In the genomic region with DNA sequence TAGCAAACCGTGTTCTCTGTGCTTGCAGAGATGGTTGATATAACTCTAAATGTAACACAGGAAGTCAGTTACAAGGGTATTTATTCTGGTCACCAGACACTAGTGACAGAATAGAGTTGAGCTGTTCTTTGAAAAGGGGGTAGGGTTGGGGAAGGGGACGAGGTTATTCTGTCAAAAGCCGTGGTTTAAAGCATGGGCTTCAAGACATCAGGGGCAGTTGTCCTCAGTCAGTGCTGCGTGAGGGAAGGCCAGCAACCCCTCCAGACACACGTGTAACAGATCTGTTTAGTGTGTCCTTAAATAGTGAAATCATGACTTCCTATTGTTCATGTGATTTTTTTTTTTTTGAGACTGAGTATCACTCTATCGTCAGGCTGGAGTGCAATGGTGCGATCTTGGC, we compare ENCODE assay signal across 7 cellular contexts. TPM values are rescaled to one million over a fixed set of nuclear protein-coding genes. Genes with fewer than 3 reads are reported as not detected.
DNase-seq lines count a peak whose midpoint lies in the region; ATAC-seq and TF ChIP-seq lines count a peak whose summit lies in the region.
"Not testable (repeated sequence)": the region's sequence is repeated elsewhere in the genome, so short reads cannot be mapped to it uniquely, and the experiment has no call there.

No MANE protein-coding gene starts in this region.

- DNase-seq in OCI-LY7 (ENCODE audit: low spot score): peak; percentile 60
- peak; percentile 68 for DNase-seq in activated CD4-positive, alpha-beta T cell treated with anti-CD3 and anti-CD28 coated beads, Interleukin-2, amount 10 ng/mL, durations not matched to agents 24 days and 14 days
- not testable (repeated sequence) for DNase-seq in activated T-helper 1 cell treated with anti-CD3 and anti-CD28 coated beads, Interleukin-12 subunit alpha, Interleukin-12 subunit beta, Interleukin-2, Interleukin-4 antibody, amounts not matched to agents 30 ng/mL and 10 ng/mL and 1 ng/mL, durations not matched to agents 14 hours and 24 hours and 36 hours (ENCODE audit: low spot score); activated naive CD8-positive, alpha-beta T cell treated with anti-CD3 and anti-CD28 coated beads, Interleukin-2, amount 50 U/mL, for 24 hours; mucosa of descending colon

- peak overlapping the region; percentile 63 for H3K4me3 Mint-ChIP-seq in activated CD4-positive, alpha-beta T cell treated with anti-CD3 and anti-CD28 coated beads, Interleukin-2, amount 10 ng/mL, durations not matched to agents 24 days and 14 days
- peak overlapping the region; percentile 11 for H3K4me3 Mint-ChIP-seq in activated T-helper 1 cell treated with anti-CD3 and anti-CD28 coated beads, Interleukin-12 subunit alpha, Interleukin-12 subunit beta, Interleukin-2, Interleukin-4 antibody, amounts not matched to agents 30 ng/mL and 10 ng/mL and 1 ng/mL, durations not matched to agents 14 hours and 24 hours and 36 hours
- H3K4me3 Mint-ChIP-seq in activated naive CD8-positive, alpha-beta T cell treated with anti-CD3 and anti-CD28 coated beads, Interleukin-2, amount 50 U/mL, for 24 hours: peak overlapping the region; percentile 25
- not testable (repeated sequence) for H3K4me3 Mint-ChIP-seq in stimulated activated memory B cell treated with anti-CD40 and anti-IgM and Interleukin-4, amounts not matched to agents 10 μg/mL and 1 μg/mL and 100 μg/mL, for 72 hours

- peaks cover 86% of the 10 kb centered on the region for H3K36me3 ChIP-seq in DOHH2 (ENCODE audit: control insufficient read depth, low read length)
- H3K36me3 ChIP-seq in OCI-LY7 (ENCODE audit: insufficient read depth, low read length): peaks cover 81% of the 10 kb centered on the region
- H3K36me3 ChIP-seq in mucosa of descending colon (ENCODE audit: low read depth): not testable (repeated sequence)

- H2AFZ ChIP-seq in OCI-LY7 (ENCODE audit: low read length): peak overlapping the region; percentile 42; the same call in 1 of the 2 replicates

- H3K4me3 ChIP-seq in DOHH2 (ENCODE audit: low read length) (peak overlapping the region; percentile 69), OCI-LY7 (ENCODE audit: low read depth, low read length, poor library complexity, severe bottlenecking) (peak overlapping the region; percentile 54)
- H3K4me3 ChIP-seq in mucosa of descending colon: not testable (repeated sequence)

- peaks cover 69% of the 10 kb centered on the region for H3K4me1 Mint-ChIP-seq in activated CD4-positive, alpha-beta T cell treated with anti-CD3 and anti-CD28 coated beads, Interleukin-2, amount 10 ng/mL, durations not matched to agents 24 days and 14 days
- H3K4me1 Mint-ChIP-seq in activated T-helper 1 cell treated with anti-CD3 and anti-CD28 coated beads, Interleukin-12 subunit alpha, Interleukin-12 subunit beta, Interleukin-2, Interleukin-4 antibody, amounts not matched to agents 30 ng/mL and 10 ng/mL and 1 ng/mL, durations not matched to agents 14 hours and 24 hours and 36 hours (ENCODE audit: low read depth): peaks cover 82% of the 10 kb centered on the region
- peaks cover 90% of the 10 kb centered on the region for H3K4me1 Mint-ChIP-seq in activated naive CD8-positive, alpha-beta T cell treated with anti-CD3 and anti-CD28 coated beads, Interleukin-2, amount 50 U/mL, for 24 hours
- peaks cover 68% of the 10 kb centered on the region for H3K4me1 Mint-ChIP-seq in stimulated activated memory B cell treated with anti-CD40 and anti-IgM and Interleukin-4, amounts not matched to agents 10 μg/mL and 1 μg/mL and 100 μg/mL, for 72 hours

- peaks cover 65% of the 10 kb centered on the region for H3F3A ChIP-seq in DOHH2 (ENCODE audit: control insufficient read depth, insufficient read depth)

- H3K4me1 ChIP-seq in DOHH2 (ENCODE audit: control insufficient read depth, low read length): peaks cover 100% of the 10 kb centered on the region
- H3K4me1 ChIP-seq in OCI-LY7 (ENCODE audit: insufficient read depth, low read length, poor library complexity, severe bottlenecking): peaks cover 100% of the 10 kb centered on the region
- not testable (repeated sequence) for H3K4me1 ChIP-seq in mucosa of descending colon (ENCODE audit: low read depth)

- POLR2A ChIA-PET in OCI-LY7 (lab: Charles Lee): interaction anchor here (0.7 to 7.3 kb wide), 14 partner anchors 16 to 259 kb away, joined by 3 to 69 read pairs (median 4); partner anchors contain the start of genes PRKAR1A and WIPI1

- H3K9me3 Mint-ChIP-seq in activated CD4-positive, alpha-beta T cell treated with anti-CD3 and anti-CD28 coated beads, Interleukin-2, amount 10 ng/mL, durations not matched to agents 24 days and 14 days; activated T-helper 1 cell treated with anti-CD3 and anti-CD28 coated beads, Interleukin-12 subunit alpha, Interleukin-12 subunit beta, Interleukin-2, Interleukin-4 antibody, amounts not matched to agents 30 ng/mL and 10 ng/mL and 1 ng/mL, durations not matched to agents 14 hours and 24 hours and 36 hours; activated naive CD8-positive, alpha-beta T cell treated with anti-CD3 and anti-CD28 coated beads, Interleukin-2, amount 50 U/mL, for 24 hours; stimulated activated memory B cell treated with anti-CD40 and anti-IgM and Interleukin-4, amounts not matched to agents 10 μg/mL and 1 μg/mL and 100 μg/mL, for 72 hours: not testable (repeated sequence)

- H3K27ac ChIP-seq in DOHH2 (ENCODE audit: low read depth, low read length) (peak overlapping the region; percentile 97), OCI-LY7 (ENCODE audit: low read depth, low read length, poor library complexity, severe bottlenecking) (peak overlapping the region; percentile 90)

- not testable (repeated sequence) for BruUV-seq in OCI-LY7 (replicated peaks; lab: Mats Ljungman, UMichigan)

- not testable (repeated sequence) for TF ChIP-seq CTCF in DOHH2 (IDR thresholded peaks at IDR 0.05; ENCODE audit: low read depth, low read length, poor library complexity, severe bottlenecking); OCI-LY7 (conservative IDR thresholded peaks at IDR 0.05; ENCODE audit: low read length); mucosa of descending colon (IDR thresholded peaks at IDR 0.05)

- CTCF ChIA-PET in OCI-LY7 (lab: Charles Lee; ENCODE audit: unreplicated experiment): interaction anchor here (0.5 to 0.6 kb wide), 2 partner anchors 34 to 796 kb away, joined by 3 to 4 read pairs; no protein-coding TSS in a partner anchor

- H3K79me2 ChIP-seq in DOHH2 (ENCODE audit: control insufficient read depth, low read length): peaks cover 65% of the 10 kb centered on the region
- H3K79me2 ChIP-seq in OCI-LY7 (ENCODE audit: insufficient read depth, low read depth, low read length): peaks cover 75% of the 10 kb centered on the region

- H4K20me1 ChIP-seq in DOHH2 (ENCODE audit: control insufficient read depth, insufficient read depth, low read depth, low read length); OCI-LY7 (ENCODE audit: insufficient read depth, low read length): not testable (repeated sequence)

- H3K9me2 ChIP-seq in DOHH2 (replicated peaks; ENCODE audit: control insufficient read depth, low read length); OCI-LY7 (ENCODE audit: insufficient read depth, low read length): not testable (repeated sequence)

- H3K4me2 ChIP-seq in DOHH2 (ENCODE audit: low read length): peak overlapping the region; percentile 84
- H3K4me2 ChIP-seq in OCI-LY7 (ENCODE audit: low read length): peak overlapping the region; percentile 84

- peaks cover 59% of the 10 kb centered on the region for H3K36me3 Mint-ChIP-seq in activated CD4-positive, alpha-beta T cell treated with anti-CD3 and anti-CD28 coated beads, Interleukin-2, amount 10 ng/mL, durations not matched to agents 24 days and 14 days (ENCODE audit: low read depth)
- peaks cover 56% of the 10 kb centered on the region for H3K36me3 Mint-ChIP-seq in activated T-helper 1 cell treated with anti-CD3 and anti-CD28 coated beads, Interleukin-12 subunit alpha, Interleukin-12 subunit beta, Interleukin-2, Interleukin-4 antibody, amounts not matched to agents 30 ng/mL and 10 ng/mL and 1 ng/mL, durations not matched to agents 14 hours and 24 hours and 36 hours (ENCODE audit: low read depth)
- H3K36me3 Mint-ChIP-seq in activated naive CD8-positive, alpha-beta T cell treated with anti-CD3 and anti-CD28 coated beads, Interleukin-2, amount 50 U/mL, for 24 hours (ENCODE audit: low read depth): peaks cover 74% of the 10 kb centered on the region
- peaks cover 29% of the 10 kb centered on the region for H3K36me3 Mint-ChIP-seq in stimulated activated memory B cell treated with anti-CD40 and anti-IgM and Interleukin-4, amounts not matched to agents 10 μg/mL and 1 μg/mL and 100 μg/mL, for 72 hours

- intact Hi-C loops in OCI-LY7 (cut with micrococcal nuclease; ENCODE audit: unreplicated experiment); activated CD4-positive, alpha-beta T cell treated with anti-CD3 and anti-CD28 coated beads, Interleukin-2, amount 10 ng/mL, durations not matched to agents 24 days and 14 days (cut with micrococcal nuclease); activated T-helper 1 cell treated with anti-CD3 and anti-CD28 coated beads, Interleukin-12 subunit alpha, Interleukin-12 subunit beta, Interleukin-2, Interleukin-4 antibody, amounts not matched to agents 30 ng/mL and 10 ng/mL and 1 ng/mL, durations not matched to agents 14 hours and 24 hours and 36 hours (cut with micrococcal nuclease); mucosa of descending colon (cut with DNase I, micrococcal nuclease): not testable (repeated sequence)

- H3K27me3 ChIP-seq in DOHH2 (ENCODE audit: control insufficient read depth, low read length): not testable (repeated sequence)

- not testable (repeated sequence) for H3K9me3 ChIP-seq in DOHH2 (ENCODE audit: control insufficient read depth, insufficient read depth, low read length); OCI-LY7 (ENCODE audit: low read length); mucosa of descending colon

- not testable (repeated sequence) for ATAC-seq in activated naive CD8-positive, alpha-beta T cell treated with anti-CD3 and anti-CD28 coated beads, Interleukin-2, amount 50 U/mL, for 24 hours; stimulated activated memory B cell treated with anti-CD40 and anti-IgM and Interleukin-4, amounts not matched to agents 10 μg/mL and 1 μg/mL and 100 μg/mL, for 72 hours
- ATAC-seq in mucosa of descending colon: peak; percentile 45

- peak overlapping the region; percentile 87 for H3K27ac Mint-ChIP-seq in activated CD4-positive, alpha-beta T cell treated with anti-CD3 and anti-CD28 coated beads, Interleukin-2, amount 10 ng/mL, durations not matched to agents 24 days and 14 days
- H3K27ac Mint-ChIP-seq in activated T-helper 1 cell treated with anti-CD3 and anti-CD28 coated beads, Interleukin-12 subunit alpha, Interleukin-12 subunit beta, Interleukin-2, Interleukin-4 antibody, amounts not matched to agents 30 ng/mL and 10 ng/mL and 1 ng/mL, durations not matched to agents 14 hours and 24 hours and 36 hours: peak overlapping the region; percentile 78
- peak overlapping the region; percentile 71 for H3K27ac Mint-ChIP-seq in activated naive CD8-positive, alpha-beta T cell treated with anti-CD3 and anti-CD28 coated beads, Interleukin-2, amount 50 U/mL, for 24 hours
- peak overlapping the region; percentile 88 for H3K27ac Mint-ChIP-seq in stimulated activated memory B cell treated with anti-CD40 and anti-IgM and Interleukin-4, amounts not matched to agents 10 μg/mL and 1 μg/mL and 100 μg/mL, for 72 hours

- not testable (repeated sequence) for H3K27me3 Mint-ChIP-seq in activated CD4-positive, alpha-beta T cell treated with anti-CD3 and anti-CD28 coated beads, Interleukin-2, amount 10 ng/mL, durations not matched to agents 24 days and 14 days; activated T-helper 1 cell treated with anti-CD3 and anti-CD28 coated beads, Interleukin-12 subunit alpha, Interleukin-12 subunit beta, Interleukin-2, Interleukin-4 antibody, amounts not matched to agents 30 ng/mL and 10 ng/mL and 1 ng/mL, durations not matched to agents 14 hours and 24 hours and 36 hours (ENCODE audit: insufficient read depth); activated naive CD8-positive, alpha-beta T cell treated with anti-CD3 and anti-CD28 coated beads, Interleukin-2, amount 50 U/mL, for 24 hours; stimulated activated memory B cell treated with anti-CD40 and anti-IgM and Interleukin-4, amounts not matched to agents 10 μg/mL and 1 μg/mL and 100 μg/mL, for 72 hours

RNA-seq across cellular contexts. Expression of gene AMZ2, which starts 5.6 kb away (rescaled TPM):
- total RNA-seq in OCI-LY7 (2014; rRNA removed; shearing (Covaris generic)): 105 and 117 TPM in 2 replicates
- total RNA-seq in OCI-LY7 (2022) (248 and 285 TPM in 2 replicates), mucosa of descending colon (10 to 100 TPM; 38.0 to 72.0 (median 44.6) TPM)
- 75.8 and 77.5 TPM in 2 replicates for total RNA-seq in activated CD4-positive, alpha-beta T cell treated with anti-CD3 and anti-CD28 coated beads, Interleukin-2, amount 10 ng/mL, durations not matched to agents 24 days and 14 days
- 67.3 and 75.7 TPM in 2 replicates for total RNA-seq in activated T-helper 1 cell treated with anti-CD3 and anti-CD28 coated beads, Interleukin-12 subunit alpha, Interleukin-12 subunit beta, Interleukin-2, Interleukin-4 antibody, amounts not matched to agents 30 ng/mL and 10 ng/mL and 1 ng/mL, durations not matched to agents 14 hours and 24 hours and 36 hours

RNA-seq across cellular contexts. Expression of gene SLC16A6, which starts 37.5 kb away (rescaled TPM):
- total RNA-seq in OCI-LY7 (2014; rRNA removed; shearing (Covaris generic)): 3.7 and 4.5 TPM in 2 replicates
- total RNA-seq in OCI-LY7 (2022) (15.4 and 18.9 TPM in 2 replicates), mucosa of descending colon (under 1 TPM; 0.14 to 0.47 (median 0.34) TPM)
- total RNA-seq in activated CD4-positive, alpha-beta T cell treated with anti-CD3 and anti-CD28 coated beads, Interleukin-2, amount 10 ng/mL, durations not matched to agents 24 days and 14 days: 2.6 and 2.7 TPM in 2 replicates
- total RNA-seq in activated T-helper 1 cell treated with anti-CD3 and anti-CD28 coated beads, Interleukin-12 subunit alpha, Interleukin-12 subunit beta, Interleukin-2, Interleukin-4 antibody, amounts not matched to agents 30 ng/mL and 10 ng/mL and 1 ng/mL, durations not matched to agents 14 hours and 24 hours and 36 hours: 3.0 and 3.8 TPM in 2 replicates

RNA-seq across cellular contexts. Expression of gene ARSG, which starts 37.9 kb away (rescaled TPM):
- 24.2 and 26.1 TPM in 2 replicates for total RNA-seq in OCI-LY7 (2014; rRNA removed; shearing (Covaris generic))
- total RNA-seq in OCI-LY7 (2022) (51.6 and 53.0 TPM in 2 replicates), mucosa of descending colon (1 to 10 TPM; 1.7 to 3.1 (median 2.1) TPM)
- 5.6 and 7.1 TPM in 2 replicates for total RNA-seq in activated CD4-positive, alpha-beta T cell treated with anti-CD3 and anti-CD28 coated beads, Interleukin-2, amount 10 ng/mL, durations not matched to agents 24 days and 14 days
- total RNA-seq in activated T-helper 1 cell treated with anti-CD3 and anti-CD28 coated beads, Interleukin-12 subunit alpha, Interleukin-12 subunit beta, Interleukin-2, Interleukin-4 antibody, amounts not matched to agents 30 ng/mL and 10 ng/mL and 1 ng/mL, durations not matched to agents 14 hours and 24 hours and 36 hours: 5.5 and 6.7 TPM in 2 replicates
